In genomic region chrX:25015486-25016360, GRCh38 we compare ENCODE assay signal across 8 cellular contexts. TPM values are rescaled to one million over a fixed set of nuclear protein-coding genes. Genes with fewer than 3 reads are reported as not detected.
DNase-seq lines count a peak whose midpoint lies in the region; ATAC-seq and TF ChIP-seq lines count a peak whose summit lies in the region.

TSS of gene ARX (minus strand) at chrX:25015965. CDS start at chrX:25015737, 228 bp downstream.

- H3K27me3 Mint-ChIP-seq in endothelial cell (ENCODE audit: unreplicated experiment) (peaks cover 10% of the 10 kb centered on the region), naive B cell (peaks cover 26 to 56% (median 53%) of the 10 kb centered on the region in 3 donors)

- peak; percentile 61 for DNase-seq in AG20443 (ENCODE audit: low spot score)
- DNase-seq in NCI-H526 treated with DMSO at 0.1 percent for 48 hours (lab: John Stamatoyannopoulos, UW): peak; percentile 74
- peak; percentile 67 for DNase-seq in endothelial cell (ENCODE audit: low spot score)
- no peak for DNase-seq in naive B cell
- DNase-seq in NCI-H1930 (lab: John Stamatoyannopoulos, UW): no peak
- no peak for DNase-seq in NCI-H2196 treated with DMSO at 0.1 percent for 48 hours (lab: John Stamatoyannopoulos, UW; ENCODE audit: unreplicated experiment)
- no peak for DNase-seq in AML-193 (lab: John Stamatoyannopoulos, UW)

- peaks cover 6% of the 10 kb centered on the region for H3K4me1 Mint-ChIP-seq in endothelial cell (ENCODE audit: unreplicated experiment)
- peaks cover 20 to 29% (median 25%) of the 10 kb centered on the region in 3 donors for H3K4me1 Mint-ChIP-seq in naive B cell

- no peaks in the 10 kb centered on the region for H3K36me3 Mint-ChIP-seq in endothelial cell (ENCODE audit: low read depth, unreplicated experiment)
- peaks cover 0 to 21% of the 10 kb centered on the region in 2 donors for H3K36me3 Mint-ChIP-seq in naive B cell

- H3K4me3 Mint-ChIP-seq in endothelial cell (ENCODE audit: unreplicated experiment): no peak within 1 kb of the TSS
- H3K4me3 Mint-ChIP-seq in naive B cell: peak within 1 kb of the TSS in 7 of 8 donors; percentile 18 to 74 (median 28)

- H3K27ac Mint-ChIP-seq in endothelial cell (ENCODE audit: unreplicated experiment) (no peak within 1 kb of the TSS), naive B cell (peak within 1 kb of the TSS in 4 of 6 donors; percentile 33 to 62 (median 46))

- ATAC-seq in GM19351 (IDR thresholded peaks at IDR 0.05; ENCODE audit: unreplicated experiment): peak; percentile 42
- no peak for ATAC-seq in naive B cell (ENCODE audit: low read depth in 2 of 2)

- H3K9me3 Mint-ChIP-seq in endothelial cell (ENCODE audit: unreplicated experiment) (no peaks in the 10 kb centered on the region), naive B cell (peaks cover 0 to 21% (median 10%) of the 10 kb centered on the region in 7 donors)

- no peak for TF ChIP-seq CTCF in endothelial cell (IDR thresholded peaks at IDR 0.05; ENCODE audit: unreplicated experiment)

RNA-seq across cellular contexts. Expression of gene ARX, which starts in this region (rescaled TPM):
- not detected for total RNA-seq in endothelial cell (ENCODE audit: unreplicated experiment)
- polyA plus RNA-seq in naive B cell (ENCODE audit: low read depth in 6 of 6): not detected

Comparison
In these comparisons a context has a peak if more than half of its experiments do, and no peak if none do; other contexts are left out.
1. Peak in DNase-seq in endothelial cell; RNA of the gene not detected or under 1 TPM.
2. DNase-seq: peak in AG20443 (single experiment) and NCI-H526 treated with DMSO at 0.1 percent for 48 hours (single experiment); none in naive B cell (single experiment), NCI-H1930 (0 of 2), NCI-H2196 treated with DMSO at 0.1 percent for 48 hours (single experiment) and AML-193 (0 of 2).